8 cellular contexts compared by ENCODE assay signal in the genomic region with DNA sequence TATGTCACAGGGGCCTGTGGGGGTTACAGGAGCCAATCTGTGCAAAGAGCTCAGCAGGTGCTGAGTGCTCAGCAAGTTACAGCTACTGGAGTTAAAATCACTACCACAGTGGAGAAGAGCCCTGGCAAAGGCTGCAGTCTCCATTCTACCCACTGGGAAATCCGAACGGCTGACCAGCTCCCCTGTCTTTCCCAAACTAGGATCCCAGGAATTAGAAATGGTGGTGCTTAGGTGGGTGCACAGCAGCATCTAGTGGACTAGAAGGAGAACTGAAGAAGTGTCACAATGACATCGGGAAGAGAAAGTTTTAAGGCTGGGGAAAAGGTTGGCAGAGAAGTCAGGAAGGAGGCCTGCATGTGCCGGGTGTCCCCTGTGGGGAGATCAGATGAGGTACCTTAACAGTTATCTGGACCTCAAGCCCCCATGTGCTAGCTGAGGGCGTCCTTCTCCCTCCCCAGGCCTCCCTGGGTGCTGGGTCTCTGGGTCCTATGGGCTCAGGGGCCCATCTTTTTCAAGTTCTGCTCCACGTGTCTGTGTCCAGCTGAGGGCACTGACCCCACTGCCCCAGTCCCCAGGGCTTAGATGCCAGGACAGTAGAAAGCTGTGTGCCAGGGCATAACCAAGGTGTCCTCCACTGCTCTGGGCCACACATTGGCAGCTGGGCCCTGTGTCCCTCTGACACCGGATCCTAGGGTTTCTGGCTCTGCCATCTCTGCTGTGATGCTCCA. TPM values are rescaled to one million over a fixed set of nuclear protein-coding genes. Genes with fewer than 3 reads are reported as not detected.
A peak's percentile ranks its signal among the peaks of the same experiment; 100 is the strongest.
DNase-seq lines count a peak whose midpoint lies in the region; ATAC-seq and TF ChIP-seq lines count a peak whose summit lies in the region.

No MANE protein-coding gene starts in this region.

- ATAC-seq in HG03442 (IDR thresholded peaks at IDR 0.05; ENCODE audit: unreplicated experiment) = no peak

- dilution Hi-C loops in mammary epithelial cell (cut with HindIII; ENCODE audit: low sequenced_read_pairs) = loop anchor here (5.0 kb wide), 1 partner anchor 80 kb away; no protein-coding TSS in a partner anchor

- H3K36me3 Mint-ChIP-seq in Calu3 (ENCODE audit: insufficient read depth, unreplicated experiment) = no peaks in the 10 kb centered on the region

- H3K9ac ChIP-seq in mammary epithelial cell (ENCODE audit: insufficient read depth, low read length) = no peak overlapping the region
- H3K9ac ChIP-seq in mesendoderm (ENCODE audit: low read length) = no peak overlapping the region

- H3K79me1 ChIP-seq in mesendoderm (ENCODE audit: low read length) = no peaks in the 10 kb centered on the region

- H3K9me3 Mint-ChIP-seq in Calu3 (ENCODE audit: low read depth, unreplicated experiment) = no peaks in the 10 kb centered on the region

- H3K4me1 ChIP-seq in mammary epithelial cell (ENCODE audit: insufficient read depth, low read length) (peaks cover 7% of the 10 kb centered on the region), mesendoderm (ENCODE audit: control insufficient read depth, low read depth, low read length) (no peaks in the 10 kb centered on the region)

- peaks cover 60% of the 10 kb centered on the region for H3K27me3 Mint-ChIP-seq in Calu3 (ENCODE audit: unreplicated experiment)

- no peaks in the 10 kb centered on the region for H3K27me3 ChIP-seq in mammary epithelial cell (ENCODE audit: insufficient read depth, low read length)
- H3K27me3 ChIP-seq in mesendoderm (ENCODE audit: insufficient read depth, low read length, poor library complexity) = no peaks in the 10 kb centered on the region

- H4K20me1 ChIP-seq in mammary epithelial cell (ENCODE audit: insufficient read depth, low read length) = no peaks in the 10 kb centered on the region

- peak; percentile 31 for DNase-seq in Calu3
- DNase-seq in mammary epithelial cell = peak; percentile 25
- peak; percentile 96 for DNase-seq in mesendoderm
- no peak for DNase-seq in DMS153 (lab: John Stamatoyannopoulos, UW)
- DNase-seq in NCI-H748 (lab: John Stamatoyannopoulos, UW; ENCODE audit: unreplicated experiment) = no peak
- no peak for DNase-seq in GM10266 (ENCODE audit: extremely low spot score)

- peak; percentile 56 for TF ChIP-seq CTCF in Calu3 (IDR thresholded peaks at IDR 0.05; ENCODE audit: unreplicated experiment)
- TF ChIP-seq CTCF in LNCAP (IDR thresholded peaks at IDR 0.05) = peak; percentile 56
- TF ChIP-seq CTCF in mammary epithelial cell (conservative IDR thresholded peaks at IDR 0.05 in 1 of 2, IDR thresholded peaks at IDR 0.05 in 1 of 2; ENCODE audit: extremely low read depth in 1 of 2, insufficient read depth in 1 of 2, low read depth in 1 of 2, low read length in 2 of 2) = peak; percentile 56 to 67
- no peak for TF ChIP-seq CTCF in GM10266 (IDR thresholded peaks at IDR 0.05; ENCODE audit: control insufficient read depth, insufficient read depth, low read depth, missing control alignments)

- H4K8ac ChIP-seq in mesendoderm (ENCODE audit: low read depth, low read length) = no peak overlapping the region

- H3K4me3 ChIP-seq in mammary epithelial cell (replicated peaks in 1 of 3; ENCODE audit: insufficient read depth in 1 of 3, low read depth in 2 of 3, low read length in 3 of 3) (no peak overlapping the region), mesendoderm (ENCODE audit: low read length) (no peak overlapping the region)

- CTCF ChIA-PET in Calu3 (lab: Charles Lee) (interaction anchor here (0.6 to 1.4 kb wide), 7 partner anchors 15 to 254 kb away, joined by 3 to 5 read pairs (median 3); partner anchors contain the start of gene SGSM1), mammary epithelial cell (lab: Charles Lee; ENCODE audit: low non-redundant PET) (interaction anchor here (1.1 kb wide), 1 partner anchor 78 kb away, joined by 3 read pairs; no protein-coding TSS in a partner anchor)

- H3K27ac ChIP-seq in mammary epithelial cell (ENCODE audit: insufficient read depth, low read depth, low read length) (no peak overlapping the region), mesendoderm (ENCODE audit: low read depth, low read length) (no peak overlapping the region)

- H4K5ac ChIP-seq in mesendoderm (ENCODE audit: low read length) = no peak overlapping the region

- no peak overlapping the region for H3K23ac ChIP-seq in mesendoderm (ENCODE audit: low read length)

- no peak overlapping the region for H2AK5ac ChIP-seq in mesendoderm (ENCODE audit: low read length)

- H3K27ac Mint-ChIP-seq in Calu3 (ENCODE audit: unreplicated experiment) = no peak overlapping the region

- no peaks in the 10 kb centered on the region for H3K79me2 ChIP-seq in mammary epithelial cell (ENCODE audit: insufficient read depth, low read length)
- no peaks in the 10 kb centered on the region for H3K79me2 ChIP-seq in mesendoderm (ENCODE audit: control insufficient read depth, insufficient read depth, low read length)

- intact Hi-C loops in Calu3 (cut with micrococcal nuclease; ENCODE audit: unreplicated experiment) = no loop called here
- intact Hi-C loops in mammary epithelial cell (cut with micrococcal nuclease) = no loop called here

- H2BK5ac ChIP-seq in mesendoderm (ENCODE audit: low read length) = no peak overlapping the region

- H3K9me3 ChIP-seq in mammary epithelial cell (replicated peaks; ENCODE audit: insufficient read depth, low read length) = no peaks in the 10 kb centered on the region

- no peak overlapping the region for H3K18ac ChIP-seq in mesendoderm (ENCODE audit: low read length)

- H3K4me3 Mint-ChIP-seq in Calu3 (ENCODE audit: low read depth, unreplicated experiment) = no peak overlapping the region

- H2AFZ ChIP-seq in mammary epithelial cell (ENCODE audit: low read depth, low read length) = no peak overlapping the region

- H2BK120ac ChIP-seq in mesendoderm (ENCODE audit: low read depth, low read length) = no peak overlapping the region

- H3K4ac ChIP-seq in mesendoderm (ENCODE audit: low read depth, low read length) = no peak overlapping the region

- H3K4me1 Mint-ChIP-seq in Calu3 (ENCODE audit: low read depth, unreplicated experiment) = peaks cover 15% of the 10 kb centered on the region

- no peaks in the 10 kb centered on the region for H3K36me3 ChIP-seq in mammary epithelial cell (ENCODE audit: insufficient read depth, low read length)
- H3K36me3 ChIP-seq in mesendoderm (ENCODE audit: control insufficient read depth, insufficient read depth, low read length) = no peaks in the 10 kb centered on the region

- WGBS in mammary epithelial cell (ENCODE audit: low coverage, missing lambda C conversion rate) = 34% methylated on average over 7 of the region's 7 CpGs
- whole genome bisulfite sequencing in mesendoderm (ENCODE audit: extremely low coverage, insufficient coverage, low lambda C conversion rate) = no CpG with 5 or more reads among the region's 7 CpGs

- in situ Hi-C loops in mammary epithelial cell (cut with MboI; ENCODE audit: low sequenced_read_pairs in 2 of 2) = loop anchor here (5.0 to 25.0 kb wide), 4 partner anchors 72 to 265 kb away; no protein-coding TSS in a partner anchor

- H3K4me2 ChIP-seq in mammary epithelial cell (ENCODE audit: insufficient read depth, low read depth, low read length) (no peak overlapping the region), mesendoderm (ENCODE audit: low read length) (no peak overlapping the region)

- BruUV-seq in Calu3 (replicated peaks; lab: Mats Ljungman, UMichigan) = no TSS peak
- BruUV-seq in mammary epithelial cell (replicated peaks; lab: Mats Ljungman, UMichigan) = no TSS peak

- H2BK15ac ChIP-seq in mesendoderm (replicated peaks; ENCODE audit: low read depth) = no peak overlapping the region

- H3K56ac ChIP-seq in mesendoderm (ENCODE audit: low read length) = no peak overlapping the region

RNA-seq across cellular contexts. Expression of gene PIWIL3, which starts 1.9 kb away (rescaled TPM):
- total RNA-seq in Calu3 (2022) = not detected in 2 replicates
- not detected for total RNA-seq in mammary epithelial cell
- polyA plus RNA-seq in mammary epithelial cell = not detected
- polyA minus RNA-seq in mammary epithelial cell = not detected
- polyA plus RNA-seq in mesendoderm (2013, experiment 1 of 2) = 0.15 TPM
- 0.25 TPM for polyA plus RNA-seq in mesendoderm (2013, experiment 2 of 2)

RNA-seq across cellular contexts. Expression of gene SGSM1, which starts 33.4 kb away (rescaled TPM):
- total RNA-seq in Calu3 (2022) = 0.07 and 0.20 TPM in 2 replicates
- total RNA-seq in mammary epithelial cell = not detected
- 0.01 TPM for polyA plus RNA-seq in mammary epithelial cell
- 0.78 TPM for polyA minus RNA-seq in mammary epithelial cell
- polyA plus RNA-seq in mesendoderm (2013, experiment 1 of 2) = 1.3 TPM
- polyA plus RNA-seq in mesendoderm (2013, experiment 2 of 2) = 0.39 TPM

Comparison
In these comparisons a context has a peak if more than half of its experiments do, and no peak if none do; other contexts are left out.
1. DNase-seq: peak in Calu3 (single experiment), mammary epithelial cell (single experiment) and mesendoderm (single experiment); none in DMS153 (single experiment), NCI-H748 (single experiment) and GM10266 (single experiment).